In the genomic region with DNA sequence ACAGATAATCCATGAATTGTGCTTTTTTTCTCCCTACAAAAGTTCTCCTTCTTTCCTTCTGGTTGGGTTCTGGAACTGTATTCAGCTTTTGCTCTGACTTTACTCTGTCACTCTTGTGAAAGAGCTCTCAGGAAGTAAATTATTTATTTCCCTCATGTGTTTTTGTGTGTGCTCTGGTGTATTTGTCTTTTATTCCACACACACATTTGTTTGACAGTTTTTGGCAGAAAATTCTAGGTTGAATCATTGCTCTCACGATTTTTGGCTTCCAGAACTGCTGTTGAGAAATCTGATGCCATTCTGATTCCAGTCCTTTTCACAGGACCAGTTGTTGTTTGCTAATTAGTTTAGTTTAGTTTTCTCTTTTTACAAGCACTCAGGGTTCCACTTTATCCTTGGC, we compare ENCODE assay signal across 15 cellular contexts.
DNase-seq lines count a peak whose midpoint lies in the region; ATAC-seq, FAIRE-seq and TF ChIP-seq lines count a peak whose summit lies in the region.
"Had no signal": no experiment of that assay in that cellular context is flagged by ENCODE, and none has a peak within 500 bp of the region (broad histone marks: within the 10 kb centered on the region; RNA-seq: fewer than 3 reads in every experiment).

No MANE protein-coding gene starts in this region.

- no peaks in the 10 kb centered on the region for H4K20me1 ChIP-seq in astrocyte (ENCODE audit: insufficient read depth, low read length)

- H3K27ac Mint-ChIP-seq in astrocyte (ENCODE audit: unreplicated experiment): no peak overlapping the region
- H3K27ac Mint-ChIP-seq: activated naive CD4-positive, alpha-beta T cell treated with anti-CD3 and anti-CD28 coated beads, Interleukin-2, amount 50 U/mL, for 72 hours; IgD-negative memory B cell had no signal

- H3K27ac ChIP-seq in 22Rv1: peak overlapping the region; percentile 9; the same call in 1 of the 2 replicates
- H3K27ac ChIP-seq in astrocyte (ENCODE audit: low read depth, low read length): no peak overlapping the region
- peak overlapping the region; percentile 33 to 71 (median 49) for H3K27ac ChIP-seq in right lobe of liver
- H3K27ac ChIP-seq in brain microvascular endothelial cell: no peak overlapping the region
- H3K27ac ChIP-seq: transverse colon, VCaP had no signal

- H3K4me1 Mint-ChIP-seq in astrocyte (ENCODE audit: low read depth, unreplicated experiment): no peaks in the 10 kb centered on the region
- H3K4me1 Mint-ChIP-seq: IgD-negative memory B cell had no signal

- DNase-seq in GM04504 (ENCODE audit: low read depth): peak; percentile 68
- DNase-seq in astrocyte (ENCODE audit: low read depth): peak; percentile 14
- peak in 1 of 3 donors; percentile 50 for DNase-seq in right lobe of liver
- no peak for DNase-seq in putamen (ENCODE audit: low spot score)
- DNase-seq in NCI-H128 (lab: John Stamatoyannopoulos, UW; ENCODE audit: unreplicated experiment): no peak
- no peak for DNase-seq in brain microvascular endothelial cell
- DNase-seq in islet precursor cell: no peak
- DNase-seq: erythroblast, NCI-H1930, transverse colon had no signal

- intact Hi-C loops in right lobe of liver (cut with DNase I): no loop called here

- in situ Hi-C loops in brain microvascular endothelial cell (cut with HindIII; ENCODE audit: low pct_ligation_motif_present, low sequenced_read_pairs): no loop called here

- H3K79me2 ChIP-seq in astrocyte (ENCODE audit: insufficient read depth, low read length): no peaks in the 10 kb centered on the region

- no peaks in the 10 kb centered on the region for H3K27me3 Mint-ChIP-seq in astrocyte (ENCODE audit: low read depth, unreplicated experiment)

- TF ChIP-seq CTCF in 22Rv1 (IDR thresholded peaks at IDR 0.05) (no peak), astrocyte (IDR thresholded peaks at IDR 0.05; ENCODE audit: insufficient read depth, low read depth, low read length) (no peak), right lobe of liver (IDR thresholded peaks at IDR 0.05) (no peak), brain microvascular endothelial cell (IDR thresholded peaks at IDR 0.05; ENCODE audit: low read depth, low read length, missing control alignments) (no peak)

- H3K4me2 ChIP-seq in astrocyte (ENCODE audit: low read length): no peak overlapping the region

- H3K4me1 ChIP-seq in astrocyte (ENCODE audit: insufficient read depth, low read length) (no peaks in the 10 kb centered on the region), right lobe of liver (peaks cover 0 to 5% (median 0%) of the 10 kb centered on the region in 4 donors)
- H3K4me1 ChIP-seq: transverse colon had no signal

- H3K9me3 ChIP-seq in astrocyte (ENCODE audit: insufficient read depth, low read depth, low read length) (no peaks in the 10 kb centered on the region), right lobe of liver (no peaks in the 10 kb centered on the region)
- H3K9me3 ChIP-seq: transverse colon had no signal

- H3K9me3 Mint-ChIP-seq in astrocyte (ENCODE audit: unreplicated experiment): no peaks in the 10 kb centered on the region
- H3K9me3 Mint-ChIP-seq: activated naive CD4-positive, alpha-beta T cell treated with anti-CD3 and anti-CD28 coated beads, Interleukin-2, amount 50 U/mL, for 72 hours had no signal

- no peaks in the 10 kb centered on the region for H3K27me3 ChIP-seq in astrocyte (ENCODE audit: insufficient read depth, low read length)
- H3K27me3 ChIP-seq in right lobe of liver: no peaks in the 10 kb centered on the region
- H3K27me3 ChIP-seq in brain microvascular endothelial cell (replicated peaks): no peaks in the 10 kb centered on the region
- H3K27me3 ChIP-seq: transverse colon had no signal

- FAIRE-seq in astrocyte (lab: Jason Lieb, UNC): no peak
- FAIRE-seq: colon had no signal

- no peak overlapping the region for H3K4me3 Mint-ChIP-seq in astrocyte (ENCODE audit: unreplicated experiment)
- H3K4me3 Mint-ChIP-seq: IgD-negative memory B cell had no signal

- TF ChIP-seq POLR2A in right lobe of liver (IDR thresholded peaks at IDR 0.05): no peak

- H3K36me3 ChIP-seq in astrocyte (ENCODE audit: insufficient read depth, low read length) (no peaks in the 10 kb centered on the region), right lobe of liver (no peaks in the 10 kb centered on the region), brain microvascular endothelial cell (replicated peaks) (no peaks in the 10 kb centered on the region)
- H3K36me3 ChIP-seq: transverse colon had no signal

- H3K36me3 Mint-ChIP-seq in astrocyte (ENCODE audit: low read depth, unreplicated experiment): no peaks in the 10 kb centered on the region
- H3K36me3 Mint-ChIP-seq: activated naive CD4-positive, alpha-beta T cell treated with anti-CD3 and anti-CD28 coated beads, Interleukin-2, amount 50 U/mL, for 72 hours; IgD-negative memory B cell had no signal

- WGBS in right lobe of liver (ENCODE audit: insufficient coverage, low coverage, low lambda C conversion rate, missing lambda C conversion rate): 6% methylated on average over 1 of the region's 1 CpG

- no peak overlapping the region for H3K9ac ChIP-seq in astrocyte (ENCODE audit: low read length)

- H2AFZ ChIP-seq in astrocyte (ENCODE audit: low read depth, low read length): no peak overlapping the region

- H3K4me3 ChIP-seq in astrocyte (ENCODE audit: insufficient read depth, low read depth, low read length) (no peak overlapping the region), right lobe of liver (no peak overlapping the region), brain microvascular endothelial cell (ENCODE audit: low read depth, low read length) (no peak overlapping the region)
- H3K4me3 ChIP-seq: transverse colon had no signal

- peak; percentile 93 to 98 (median 96) for ATAC-seq in right lobe of liver
- ATAC-seq: activated naive CD4-positive, alpha-beta T cell treated with anti-CD3 and anti-CD28 coated beads, Interleukin-2, amount 50 U/mL, for 72 hours had no signal

Comparison
In these comparisons a context has a peak if more than half of its experiments do, and no peak if none do; other contexts are left out.
1. H3K27ac ChIP-seq: peak in 22Rv1 (single experiment) and right lobe of liver (3 of 3); none in astrocyte (single experiment) and brain microvascular endothelial cell (single experiment).
2. DNase-seq: peak in GM04504 (single experiment) and astrocyte (single experiment); none in putamen (single experiment), NCI-H128 (single experiment), brain microvascular endothelial cell (single experiment) and islet precursor cell (single experiment).